ENCODE assay signal across 8 cellular contexts in the genomic region with DNA sequence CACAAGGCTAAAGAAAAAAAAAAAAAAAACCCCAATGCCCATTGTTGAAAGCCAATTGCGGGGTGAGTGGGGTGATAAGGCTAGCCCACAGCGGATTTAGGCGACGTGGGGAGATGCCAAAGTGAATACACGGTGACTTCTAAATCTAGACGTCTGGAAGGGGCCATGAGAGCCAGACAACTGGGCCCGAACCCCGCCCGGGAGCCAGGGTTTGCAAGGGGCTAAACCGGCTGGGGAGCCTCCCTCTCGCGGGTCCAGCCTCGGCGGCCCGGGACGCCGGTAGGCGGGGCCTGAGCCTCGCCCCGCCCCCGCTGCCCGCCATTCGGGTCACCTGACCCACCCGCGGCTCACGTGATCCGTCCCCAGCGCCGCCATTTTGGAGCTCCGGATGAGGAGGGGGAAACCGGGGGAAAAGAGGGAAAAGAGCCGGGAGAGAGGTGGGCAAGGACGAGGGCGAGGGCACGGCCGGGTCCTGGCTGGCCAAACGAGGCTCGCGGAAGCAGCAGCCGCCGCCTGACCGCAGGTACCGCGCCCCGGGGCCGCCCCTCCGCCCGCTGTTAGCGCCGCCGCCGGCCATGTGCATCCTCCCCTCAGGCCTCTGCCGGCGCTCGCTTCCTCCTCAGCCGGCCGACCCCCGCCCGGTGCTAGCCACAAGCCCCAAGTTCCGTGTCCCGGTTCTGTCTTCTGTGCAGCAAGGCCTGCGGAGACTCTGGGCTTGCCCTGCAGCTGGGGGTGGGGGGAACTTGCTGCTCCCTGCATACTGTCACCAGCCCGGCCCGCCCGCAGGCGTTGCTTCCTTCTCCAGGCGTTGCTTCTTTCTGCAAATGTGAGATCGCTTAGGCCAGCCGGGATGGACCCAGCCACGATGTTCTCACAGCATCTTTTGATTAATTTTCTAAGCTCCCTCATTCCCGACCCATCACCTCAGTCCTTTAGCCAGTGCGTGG. TPM values are rescaled to one million over a fixed set of nuclear protein-coding genes. Genes with fewer than 3 reads are reported as not detected.
DNase-seq lines count a peak whose midpoint lies in the region; ATAC-seq and TF ChIP-seq lines count a peak whose summit lies in the region.

A gene (plus strand): TSS at position 350 of the 947 bp plus-strand sequence. CDS start 7,221 bp downstream, outside the sequence.

- peaks cover 6% of the 10 kb centered on the region; the same call in 1 of the 2 replicates for H4K20me1 ChIP-seq in DND-41 (ENCODE audit: insufficient read depth, low read length)

- H3K27ac ChIP-seq in DND-41 (ENCODE audit: low read length), result peak within 1 kb of the TSS; percentile 69
- peak within 1 kb of the TSS; percentile 71 to 86 (median 84) for H3K27ac ChIP-seq in Peyer's patch

- H3K9ac ChIP-seq in DND-41 (ENCODE audit: low read depth, low read length), result peak within 1 kb of the TSS; percentile 70

- TF ChIP-seq POLR2A in Peyer's patch (IDR thresholded peaks at IDR 0.05), result peak; percentile 16 to 24

- H3K27me3 ChIP-seq in DND-41 (ENCODE audit: insufficient read depth, low read length, poor library complexity), result no peaks in the 10 kb centered on the region
- no peaks in the 10 kb centered on the region for H3K27me3 ChIP-seq in Peyer's patch

- H3K4me1 ChIP-seq in DND-41 (ENCODE audit: insufficient read depth, low read length), result peaks cover 40% of the 10 kb centered on the region
- H3K4me1 ChIP-seq in Peyer's patch, result peaks cover 0 to 28% (median 6%) of the 10 kb centered on the region in 4 donors

- H3K4me3 ChIP-seq in DND-41 (ENCODE audit: low read depth in 1 of 2, low read length in 2 of 2) (peak within 1 kb of the TSS; percentile 56 to 86), Peyer's patch (peak within 1 kb of the TSS; percentile 87 to 98 (median 94)), fibroblast of mammary gland (ENCODE audit: control insufficient read depth, low read depth, low read length) (peak within 1 kb of the TSS; percentile 96)
- peak within 1 kb of the TSS; percentile 94 for H3K4me3 ChIP-seq in Jurkat, Clone E6-1 (ENCODE audit: low read length)

- peaks cover 7% of the 10 kb centered on the region for H3K27me3 Mint-ChIP-seq in activated T-helper 1 cell treated with anti-CD3 and anti-CD28 coated beads, Interleukin-12 subunit alpha, Interleukin-12 subunit beta, Interleukin-2, Interleukin-4 antibody, amounts not matched to agents 30 ng/mL and 10 ng/mL and 1 ng/mL, durations not matched to agents 14 hours and 24 hours and 36 hours (ENCODE audit: insufficient read depth)
- peaks cover 0 to 3% (median 0%) of the 10 kb centered on the region in 5 donors for H3K27me3 Mint-ChIP-seq in naive thymus-derived CD8-positive, alpha-beta T cell
- peaks cover 0 to 12% of the 10 kb centered on the region in 2 donors for H3K27me3 Mint-ChIP-seq in stimulated activated naive B cell treated with anti-CD40 and anti-IgM and Interleukin-4, amounts not matched to agents 10 μg/mL and 1 μg/mL and 100 μg/mL, for 72 hours

- peak within 1 kb of the TSS; percentile 72 for H3K4me2 ChIP-seq in DND-41 (ENCODE audit: insufficient read depth, low read length)

- H3K4me3 Mint-ChIP-seq in activated T-helper 1 cell treated with anti-CD3 and anti-CD28 coated beads, Interleukin-12 subunit alpha, Interleukin-12 subunit beta, Interleukin-2, Interleukin-4 antibody, amounts not matched to agents 30 ng/mL and 10 ng/mL and 1 ng/mL, durations not matched to agents 14 hours and 24 hours and 36 hours, result peak within 1 kb of the TSS; percentile 96
- peak within 1 kb of the TSS; percentile 94 to 99 (median 97) for H3K4me3 Mint-ChIP-seq in naive thymus-derived CD8-positive, alpha-beta T cell
- peak within 1 kb of the TSS; percentile 98 for H3K4me3 Mint-ChIP-seq in stimulated activated naive B cell treated with anti-CD40 and anti-IgM and Interleukin-4, amounts not matched to agents 10 μg/mL and 1 μg/mL and 100 μg/mL, for 72 hours

- POLR2A ChIA-PET in naive thymus-derived CD8-positive, alpha-beta T cell (lab: Charles Lee), result interaction anchor here (1.0 to 2.5 kb wide), 5 partner anchors 12 to 330 kb away, joined by 3 to 23 read pairs (median 4); a partner anchor contains a TSS

- peaks cover 35% of the 10 kb centered on the region for H3K36me3 ChIP-seq in DND-41 (ENCODE audit: insufficient read depth, low read length)
- H3K36me3 ChIP-seq in Peyer's patch, result peaks cover 0 to 8% (median 0%) of the 10 kb centered on the region in 3 donors

- H3K9me3 Mint-ChIP-seq in activated T-helper 1 cell treated with anti-CD3 and anti-CD28 coated beads, Interleukin-12 subunit alpha, Interleukin-12 subunit beta, Interleukin-2, Interleukin-4 antibody, amounts not matched to agents 30 ng/mL and 10 ng/mL and 1 ng/mL, durations not matched to agents 14 hours and 24 hours and 36 hours, result no peaks in the 10 kb centered on the region
- H3K9me3 Mint-ChIP-seq in naive thymus-derived CD8-positive, alpha-beta T cell, result peaks cover 0 to 3% (median 0%) of the 10 kb centered on the region in 9 donors
- H3K9me3 Mint-ChIP-seq in stimulated activated naive B cell treated with anti-CD40 and anti-IgM and Interleukin-4, amounts not matched to agents 10 μg/mL and 1 μg/mL and 100 μg/mL, for 72 hours, result peaks cover 2 to 4% of the 10 kb centered on the region in 2 donors

- H3K4me1 Mint-ChIP-seq in activated T-helper 1 cell treated with anti-CD3 and anti-CD28 coated beads, Interleukin-12 subunit alpha, Interleukin-12 subunit beta, Interleukin-2, Interleukin-4 antibody, amounts not matched to agents 30 ng/mL and 10 ng/mL and 1 ng/mL, durations not matched to agents 14 hours and 24 hours and 36 hours (ENCODE audit: low read depth), result peaks cover 40% of the 10 kb centered on the region
- peaks cover 15 to 49% (median 37%) of the 10 kb centered on the region in 4 donors for H3K4me1 Mint-ChIP-seq in naive thymus-derived CD8-positive, alpha-beta T cell
- peaks cover 12 to 20% of the 10 kb centered on the region in 2 donors for H3K4me1 Mint-ChIP-seq in stimulated activated naive B cell treated with anti-CD40 and anti-IgM and Interleukin-4, amounts not matched to agents 10 μg/mL and 1 μg/mL and 100 μg/mL, for 72 hours

- peak; percentile 86 for DNase-seq in DND-41
- peak; percentile 48 for DNase-seq in Jurkat, Clone E6-1 (ENCODE audit: low read depth, low spot score)
- peak; percentile 74 to 90 (median 89) for DNase-seq in Peyer's patch
- peak; percentile 82 for DNase-seq in activated T-helper 1 cell treated with anti-CD3 and anti-CD28 coated beads, Interleukin-12 subunit alpha, Interleukin-12 subunit beta, Interleukin-2, Interleukin-4 antibody, amounts not matched to agents 30 ng/mL and 10 ng/mL and 1 ng/mL, durations not matched to agents 14 hours and 24 hours and 36 hours (ENCODE audit: low spot score)
- peak; percentile 65 for DNase-seq in fibroblast of mammary gland (ENCODE audit: low read depth)
- DNase-seq in naive thymus-derived CD8-positive, alpha-beta T cell, result peak; percentile 68 to 88 (median 80)
- DNase-seq in stimulated activated naive B cell treated with anti-CD40 and anti-IgM and Interleukin-4, amounts not matched to agents 10 μg/mL and 1 μg/mL and 100 μg/mL, for 72 hours, result peak; percentile 78

- H3K27ac Mint-ChIP-seq in activated T-helper 1 cell treated with anti-CD3 and anti-CD28 coated beads, Interleukin-12 subunit alpha, Interleukin-12 subunit beta, Interleukin-2, Interleukin-4 antibody, amounts not matched to agents 30 ng/mL and 10 ng/mL and 1 ng/mL, durations not matched to agents 14 hours and 24 hours and 36 hours, result peak within 1 kb of the TSS; percentile 96
- peak within 1 kb of the TSS; percentile 87 to 98 (median 96) for H3K27ac Mint-ChIP-seq in naive thymus-derived CD8-positive, alpha-beta T cell
- H3K27ac Mint-ChIP-seq in stimulated activated naive B cell treated with anti-CD40 and anti-IgM and Interleukin-4, amounts not matched to agents 10 μg/mL and 1 μg/mL and 100 μg/mL, for 72 hours, result peak within 1 kb of the TSS; percentile 98

- intact Hi-C loops in activated T-helper 1 cell treated with anti-CD3 and anti-CD28 coated beads, Interleukin-12 subunit alpha, Interleukin-12 subunit beta, Interleukin-2, Interleukin-4 antibody, amounts not matched to agents 30 ng/mL and 10 ng/mL and 1 ng/mL, durations not matched to agents 14 hours and 24 hours and 36 hours (cut with micrococcal nuclease), result loop anchor here (1.0 to 10.0 kb wide), 4 partner anchors 60 to 1829 kb away; a partner anchor contains a TSS

- H3K36me3 Mint-ChIP-seq in activated T-helper 1 cell treated with anti-CD3 and anti-CD28 coated beads, Interleukin-12 subunit alpha, Interleukin-12 subunit beta, Interleukin-2, Interleukin-4 antibody, amounts not matched to agents 30 ng/mL and 10 ng/mL and 1 ng/mL, durations not matched to agents 14 hours and 24 hours and 36 hours (ENCODE audit: low read depth), result peaks cover 28% of the 10 kb centered on the region
- peaks cover 13 to 34% (median 22%) of the 10 kb centered on the region in 3 donors for H3K36me3 Mint-ChIP-seq in naive thymus-derived CD8-positive, alpha-beta T cell
- H3K36me3 Mint-ChIP-seq in stimulated activated naive B cell treated with anti-CD40 and anti-IgM and Interleukin-4, amounts not matched to agents 10 μg/mL and 1 μg/mL and 100 μg/mL, for 72 hours, result peaks cover 17 to 21% of the 10 kb centered on the region in 2 donors

- H3K9me3 ChIP-seq in DND-41 (ENCODE audit: insufficient read depth, low read length, severe bottlenecking), result no peaks in the 10 kb centered on the region
- H3K9me3 ChIP-seq in Peyer's patch, result no peaks in the 10 kb centered on the region

- ATAC-seq in DND-41 (ENCODE audit: insufficient read depth, low read depth) (peak; percentile 83), GM21717 (IDR thresholded peaks at IDR 0.05; ENCODE audit: unreplicated experiment) (peak; percentile 83)
- ATAC-seq in naive thymus-derived CD8-positive, alpha-beta T cell, result peak; percentile 89 to 91
- ATAC-seq in stimulated activated naive B cell treated with anti-CD40 and anti-IgM and Interleukin-4, amounts not matched to agents 10 μg/mL and 1 μg/mL and 100 μg/mL, for 72 hours (replicated peaks), result peak; percentile 90 to 91

- H3K79me2 ChIP-seq in DND-41 (ENCODE audit: insufficient read depth, low read length), result peaks cover 52% of the 10 kb centered on the region

- peak; percentile 22 for TF ChIP-seq CTCF in DND-41 (IDR thresholded peaks at IDR 0.05; ENCODE audit: borderline replicate concordance, extremely low read depth, low read length, poor library complexity, severe bottlenecking)
- no peak for TF ChIP-seq CTCF in Peyer's patch (IDR thresholded peaks at IDR 0.05)
- no peak for TF ChIP-seq CTCF in fibroblast of mammary gland (conservative IDR thresholded peaks at IDR 0.05; ENCODE audit: control insufficient read depth, insufficient read depth, low read depth, low read length)

- peak within 1 kb of the TSS; percentile 99 for H2AFZ ChIP-seq in DND-41 (ENCODE audit: low read depth, low read length)

RNA-seq across cellular contexts. Expression of the gene that starts here (rescaled TPM):
- polyA plus RNA-seq in Jurkat, Clone E6-1 (2012; ENCODE audit: insufficient read depth, insufficient read length), result 12.2 TPM
- total RNA-seq in Peyer's patch, result 10 to 100 TPM; 28.2 to 43.7 (median 34.2) TPM
- total RNA-seq in activated T-helper 1 cell treated with anti-CD3 and anti-CD28 coated beads, Interleukin-12 subunit alpha, Interleukin-12 subunit beta, Interleukin-2, Interleukin-4 antibody, amounts not matched to agents 30 ng/mL and 10 ng/mL and 1 ng/mL, durations not matched to agents 14 hours and 24 hours and 36 hours, result 32.4 and 34.8 TPM in 2 replicates
- 10 to 100 TPM; 49.0 to 51.5 TPM for total RNA-seq in naive thymus-derived CD8-positive, alpha-beta T cell
- 1 to 10 TPM; 7.9 to 8.0 (median 8.0) TPM for polyA plus RNA-seq in naive thymus-derived CD8-positive, alpha-beta T cell

Comparison
In these comparisons a context has a peak if more than half of its experiments do, and no peak if none do; other contexts are left out.
1. Peak in every context shown above with its lines: DNase-seq, ATAC-seq, H3K4me3 ChIP-seq and H3K27ac ChIP-seq.